In the genomic region with DNA sequence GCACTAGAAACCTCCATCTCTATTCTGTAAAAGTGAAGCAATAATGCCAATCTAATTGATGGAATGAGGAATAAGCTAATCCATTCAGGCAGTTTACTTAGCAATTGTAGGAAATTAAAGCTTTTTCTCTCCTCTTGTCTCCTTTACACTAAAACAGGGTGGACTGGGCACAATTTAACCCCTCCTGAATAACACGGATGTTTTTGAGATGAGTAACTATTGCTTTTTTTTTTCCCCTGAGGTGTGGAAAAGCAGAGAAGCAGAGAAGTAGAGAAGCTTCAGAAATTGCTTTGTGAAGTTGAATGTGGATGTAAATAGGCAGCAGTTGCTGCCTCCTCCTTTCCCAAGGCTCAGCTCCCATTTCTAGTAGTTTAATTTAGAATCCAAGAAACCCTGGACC, we compare ENCODE assay signal across 1 cellular context.
TF ChIP-seq lines count a peak whose summit lies in the region.

No MANE protein-coding gene starts in this region.

TF ChIP-seq in A549, 52 proteins besides CTCF, POLR2A, EP300 and RAD21 (continued from another document):
- TF ChIP-seq USF2 (IDR thresholded peaks at IDR 0.05) (no peak), HOXB13 (CRISPR knock-in tag; IDR thresholded peaks at IDR 0.05; ENCODE audit: low read depth) (no peak), FOSL2 (IDR thresholded peaks at IDR 0.05) (no peak), FOSL2 (CRISPR knock-in tag; IDR thresholded peaks at IDR 0.05) (no peak), NR3C1 (IDR thresholded peaks at IDR 0.05) (no peak), ZFP36 (IDR thresholded peaks at IDR 0.05; ENCODE audit: borderline replicate concordance, partially characterized antibody) (no peak), BHLHE40 (IDR thresholded peaks at IDR 0.05; ENCODE audit: low read depth, low read length) (no peak), GATA3 (IDR thresholded peaks at IDR 0.05; ENCODE audit: borderline replicate concordance) (no peak), JUN (IDR thresholded peaks at IDR 0.05) (no peak), HES2 (IDR thresholded peaks at IDR 0.05) (no peak), RARB (CRISPR knock-in tag; IDR thresholded peaks at IDR 0.05) (no peak), MAZ (IDR thresholded peaks at IDR 0.05; ENCODE audit: borderline replicate concordance, low read depth, low read length) (no peak), ZSCAN20 (CRISPR knock-in tag; IDR thresholded peaks at IDR 0.05) (no peak), CBX2 (IDR thresholded peaks at IDR 0.05; ENCODE audit: borderline replicate concordance, low read depth) (no peak), NPAS2 (CRISPR knock-in tag; IDR thresholded peaks at IDR 0.05; ENCODE audit: borderline replicate concordance) (no peak)
